In the genomic region with DNA sequence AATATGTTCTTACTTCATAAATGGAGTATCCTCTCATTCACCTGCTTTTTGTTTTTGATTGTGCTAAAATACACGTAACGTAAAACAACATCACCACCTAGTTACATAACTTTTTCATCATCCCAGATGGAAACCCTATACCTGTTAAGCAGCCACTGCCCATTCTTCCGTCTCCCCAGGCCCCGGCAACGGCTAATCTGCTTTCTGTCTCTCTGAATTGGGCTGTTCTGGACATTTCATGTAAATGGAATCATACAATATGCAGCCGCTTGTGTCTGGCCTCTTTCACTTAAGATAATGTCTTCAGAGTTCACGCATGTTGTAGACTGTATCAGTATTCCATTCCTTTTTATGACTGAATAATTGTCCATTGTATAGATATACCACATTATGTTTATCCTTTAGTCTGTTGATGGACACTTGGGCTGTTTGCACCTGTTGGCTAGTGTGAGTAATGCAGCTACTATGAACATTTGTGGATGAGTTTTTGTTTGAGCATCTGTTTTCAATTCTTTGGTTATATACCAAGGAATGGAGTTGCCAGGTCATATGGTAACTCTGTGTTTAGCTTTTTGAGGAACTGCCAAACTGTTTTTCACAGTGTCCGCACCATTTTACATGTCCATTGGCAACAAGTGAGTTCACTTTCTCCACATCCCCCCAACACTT, we compare ENCODE assay signal across 8 cellular contexts. TPM values are rescaled to one million over a fixed set of nuclear protein-coding genes. Genes with fewer than 3 reads are reported as not detected.
DNase-seq lines count a peak whose midpoint lies in the region; ATAC-seq and TF ChIP-seq lines count a peak whose summit lies in the region.

No MANE protein-coding gene starts in this region.

- CTCF ChIA-PET in A673 (lab: Charles Lee), result no interaction called here

- H3K27ac ChIP-seq in A673 (ENCODE audit: low read depth, low read length, poor library complexity, severe bottlenecking) (no peak overlapping the region), esophagus muscularis mucosa (replicated peaks in 1 of 4) (peak overlapping the region; percentile 95 to 98 (median 96)), smooth muscle cell (ENCODE audit: low read depth) (no peak overlapping the region)

- H3K79me2 ChIP-seq in smooth muscle cell (ENCODE audit: low read depth), result peaks cover 65% of the 10 kb centered on the region

- TF ChIP-seq CTCF in A673 (conservative IDR thresholded peaks at IDR 0.05; ENCODE audit: low read depth, low read length), result peak; percentile 38; the same call in 1 of the 2 replicates
- peak; percentile 44; the same call in 1 of the 2 replicates for TF ChIP-seq CTCF in GM12874 (IDR thresholded peaks at IDR 0.05; ENCODE audit: insufficient read depth, low read depth, low read length)
- TF ChIP-seq CTCF in esophagus muscularis mucosa (IDR thresholded peaks at IDR 0.05), result peak in 2 of 3 experiments; percentile 27 to 51
- TF ChIP-seq CTCF in smooth muscle cell (IDR thresholded peaks at IDR 0.05; ENCODE audit: borderline replicate concordance, insufficient read depth, poor library complexity, severe bottlenecking), result peak; percentile 26

- no peak overlapping the region for H3K9ac ChIP-seq in smooth muscle cell (ENCODE audit: low read depth)

- BruUV-seq in A673 (replicated peaks; lab: Mats Ljungman, UMichigan), result no TSS peak

- ATAC-seq in HG03108 (IDR thresholded peaks at IDR 0.05; ENCODE audit: unreplicated experiment) (no peak), left lobe of liver (no peak)

- POLR2A ChIA-PET in A673 (lab: Charles Lee; ENCODE audit: low non-redundant PET), result interaction anchor here (0.7 kb wide), 1 partner anchor 61 kb away, joined by 9 read pairs; no protein-coding TSS in a partner anchor

- no peak for TF ChIP-seq EP300 in esophagus muscularis mucosa (IDR thresholded peaks at IDR 0.05)

- H4K20me1 ChIP-seq in smooth muscle cell (ENCODE audit: low read depth), result peaks cover 62% of the 10 kb centered on the region

- H3K4me3 ChIP-seq in A673 (ENCODE audit: low read depth, low read length, poor library complexity, severe bottlenecking) (peak overlapping the region; percentile 68), esophagus muscularis mucosa (peak overlapping the region; percentile 22 to 93 (median 86)), smooth muscle cell (peak overlapping the region; percentile 83)

- intact Hi-C loops in A673 (cut with micrococcal nuclease; ENCODE audit: unreplicated experiment), result no loop called here
- intact Hi-C loops in esophagus muscularis mucosa (cut with DNase I), result no loop called here

- peak; percentile 66 for DNase-seq in A673 (ENCODE audit: low spot score)
- peak; percentile 11 for DNase-seq in SHP77 treated with DMSO at 0.1 percent for 48 hours (lab: John Stamatoyannopoulos, UW)
- DNase-seq in esophagus muscularis mucosa (ENCODE audit: extremely low spot score), result no peak
- DNase-seq in smooth muscle cell (lab: John Stamatoyannopoulos, UW; ENCODE audit: unreplicated experiment), result no peak
- DNase-seq in SKM-1 treated with dmso at 0.1 percent for 144 hours (lab: John Stamatoyannopoulos, UW; ENCODE audit: unreplicated experiment), result no peak
- no peak for DNase-seq in left lobe of liver (ENCODE audit: low spot score)

- no peaks in the 10 kb centered on the region for H3K36me3 ChIP-seq in A673 (ENCODE audit: insufficient read depth, low read length, poor library complexity, severe bottlenecking)
- peaks cover 0 to 6% (median 0%) of the 10 kb centered on the region in 4 donors for H3K36me3 ChIP-seq in esophagus muscularis mucosa
- H3K36me3 ChIP-seq in smooth muscle cell (ENCODE audit: low read depth), result no peaks in the 10 kb centered on the region

- no peaks in the 10 kb centered on the region for H3K9me3 ChIP-seq in A673 (ENCODE audit: low read depth, low read length, poor library complexity, severe bottlenecking)
- no peaks in the 10 kb centered on the region for H3K9me3 ChIP-seq in esophagus muscularis mucosa
- no peaks in the 10 kb centered on the region for H3K9me3 ChIP-seq in smooth muscle cell (replicated peaks; ENCODE audit: low read depth)

- peak overlapping the region; percentile 95 for H3K4me2 ChIP-seq in smooth muscle cell

- TF ChIP-seq POLR2A in esophagus muscularis mucosa (IDR thresholded peaks at IDR 0.05; ENCODE audit: low read depth), result no peak

- H3F3A ChIP-seq in smooth muscle cell (ENCODE audit: low read depth), result peaks cover 15% of the 10 kb centered on the region

- 77% methylated on average over 7 of the region's 8 CpGs for WGBS in esophagus muscularis mucosa
- WGBS in smooth muscle cell (ENCODE audit: low lambda C conversion rate), result 86% methylated on average over 8 of the region's 8 CpGs

- H2AFZ ChIP-seq in smooth muscle cell (ENCODE audit: low read depth), result no peak overlapping the region

- peaks cover 56% of the 10 kb centered on the region for H3K4me1 ChIP-seq in A673 (ENCODE audit: insufficient read depth, low read length, poor library complexity, severe bottlenecking)
- peaks cover 71 to 91% (median 88%) of the 10 kb centered on the region in 4 donors for H3K4me1 ChIP-seq in esophagus muscularis mucosa
- peaks cover 7% of the 10 kb centered on the region for H3K4me1 ChIP-seq in smooth muscle cell (ENCODE audit: low read depth)

- H3K27me3 ChIP-seq in A673 (replicated peaks; ENCODE audit: insufficient read depth, low read depth, low read length, poor library complexity), result no peaks in the 10 kb centered on the region
- H3K27me3 ChIP-seq in esophagus muscularis mucosa, result peaks cover 0 to 2% (median 0%) of the 10 kb centered on the region in 4 donors
- H3K27me3 ChIP-seq in smooth muscle cell (ENCODE audit: low read depth), result no peaks in the 10 kb centered on the region

RNA-seq across cellular contexts. Expression of a gene that starts 14.1 kb away (rescaled TPM):
- total RNA-seq in A673 (2021) (189 and 203 TPM in 2 replicates), esophagus muscularis mucosa (100 to 1,000 TPM; 132 to 149 (median 147) TPM), smooth muscle cell (55.4 and 90.3 TPM in 2 replicates), left lobe of liver (41.5 TPM)
- polyA plus RNA-seq in smooth muscle cell, result 50.7 and 70.6 TPM in 2 replicates

RNA-seq across cellular contexts. Expression of a gene that starts 58.2 kb away (rescaled TPM):
- total RNA-seq in A673 (2021), result 49.7 and 51.9 TPM in 2 replicates
- total RNA-seq in esophagus muscularis mucosa, result 10 to 100 TPM; 24.7 to 41.3 (median 35.2) TPM
- 17.0 and 26.3 TPM in 2 replicates for total RNA-seq in smooth muscle cell
- 39.9 and 52.3 TPM in 2 replicates for polyA plus RNA-seq in smooth muscle cell
- total RNA-seq in left lobe of liver, result 38.2 TPM

Comparison
In these comparisons a context has a peak if more than half of its experiments do, and no peak if none do; other contexts are left out.
1. DNase-seq: peak in A673 (single experiment) and SHP77 treated with DMSO at 0.1 percent for 48 hours (single experiment); none in esophagus muscularis mucosa (single experiment), smooth muscle cell (single experiment), SKM-1 treated with dmso at 0.1 percent for 144 hours (single experiment) and left lobe of liver (single experiment).
2. H3K27ac ChIP-seq: peak in esophagus muscularis mucosa (4 of 4); none in A673 (single experiment) and smooth muscle cell (single experiment).
3. Peak in every context shown above with its lines, with median percentiles within 50 percentile points of each other: H3K4me3 ChIP-seq and CTCF ChIP-seq.